1 cellular context compared by ENCODE assay signal in the genomic region with DNA sequence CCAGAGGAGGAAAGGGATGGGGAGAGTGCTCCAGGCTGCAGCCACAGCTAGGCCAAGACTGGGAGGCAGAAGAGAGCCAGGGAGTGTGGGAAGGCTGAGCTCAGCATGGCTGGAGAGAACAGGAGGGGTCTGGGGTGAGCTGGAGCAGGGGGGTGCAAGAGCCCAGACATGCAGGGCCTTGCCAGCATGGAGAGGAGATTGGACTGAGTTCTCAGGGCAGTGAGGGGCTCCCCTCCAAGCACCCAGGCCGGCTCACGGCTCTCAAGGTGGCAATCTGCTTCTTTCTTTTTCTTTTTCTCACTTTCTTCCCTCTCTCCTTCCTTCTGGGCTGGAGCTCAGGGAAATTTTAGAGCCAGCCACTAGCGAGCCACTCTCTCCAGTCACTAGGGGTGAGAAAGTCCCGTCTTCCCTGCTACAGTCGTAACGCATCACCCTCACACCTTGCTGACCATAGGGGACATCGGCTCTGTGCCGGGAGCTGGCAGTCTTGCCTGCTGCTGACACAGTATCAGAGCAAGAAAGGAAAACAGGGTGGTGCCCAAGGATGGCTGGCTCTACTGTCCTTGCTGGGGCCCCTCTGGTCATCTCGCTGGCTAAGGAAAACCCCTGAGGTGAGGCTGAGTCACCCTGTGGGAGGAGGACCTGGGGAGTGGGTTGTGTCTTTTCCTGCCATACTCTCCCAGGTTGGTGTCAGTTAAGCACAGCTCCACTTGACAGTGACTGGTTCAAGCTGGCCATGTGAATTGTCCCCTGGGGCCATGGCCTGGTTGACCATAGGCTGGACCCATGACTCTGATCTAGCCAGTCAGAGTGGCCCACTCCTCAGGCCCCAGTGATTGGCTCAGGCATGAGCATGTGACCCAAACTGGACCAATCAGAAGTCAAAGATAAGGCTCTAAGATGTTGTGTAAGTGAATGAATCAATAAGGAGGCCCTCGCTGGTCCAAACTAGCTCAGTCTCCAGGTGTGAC.
TF ChIP-seq lines count a peak whose summit lies in the region.

No MANE protein-coding gene starts in this region.

TF ChIP-seq in HCT116, 20 proteins besides CTCF, POLR2A, EP300 and RAD21 (continued from another document):
- TF ChIP-seq, protein P1, sequence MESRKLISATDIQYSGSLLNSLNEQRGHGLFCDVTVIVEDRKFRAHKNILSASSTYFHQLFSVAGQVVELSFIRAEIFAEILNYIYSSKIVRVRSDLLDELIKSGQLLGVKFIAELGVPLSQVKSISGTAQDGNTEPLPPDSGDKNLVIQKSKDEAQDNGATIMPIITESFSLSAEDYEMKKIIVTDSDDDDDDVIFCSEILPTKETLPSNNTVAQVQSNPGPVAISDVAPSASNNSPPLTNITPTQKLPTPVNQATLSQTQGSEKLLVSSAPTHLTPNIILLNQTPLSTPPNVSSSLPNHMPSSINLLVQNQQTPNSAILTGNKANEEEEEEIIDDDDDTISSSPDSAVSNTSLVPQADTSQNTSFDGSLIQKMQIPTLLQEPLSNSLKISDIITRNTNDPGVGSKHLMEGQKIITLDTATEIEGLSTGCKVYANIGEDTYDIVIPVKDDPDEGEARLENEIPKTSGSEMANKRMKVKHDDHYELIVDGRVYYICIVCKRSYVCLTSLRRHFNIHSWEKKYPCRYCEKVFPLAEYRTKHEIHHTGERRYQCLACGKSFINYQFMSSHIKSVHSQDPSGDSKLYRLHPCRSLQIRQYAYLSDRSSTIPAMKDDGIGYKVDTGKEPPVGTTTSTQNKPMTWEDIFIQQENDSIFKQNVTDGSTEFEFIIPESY (IDR thresholded peaks at IDR 0.05; ENCODE audit: extremely low read depth, insufficient replicate concordance, low read length), result no peak
- TF ChIP-seq EGR1 (IDR thresholded peaks at IDR 0.05; ENCODE audit: low read depth) (no peak), POLR2AphosphoS5 (IDR thresholded peaks at IDR 0.05; ENCODE audit: low read depth, low read length) (no peak), ELF1 (IDR thresholded peaks at IDR 0.05; ENCODE audit: borderline replicate concordance, low read depth) (no peak), SRF (IDR thresholded peaks at IDR 0.05; ENCODE audit: low read depth) (no peak), YY1 (IDR thresholded peaks at IDR 0.05; ENCODE audit: extremely low read depth, insufficient replicate concordance, low read depth, low read length) (no peak), ZNF274 (IDR thresholded peaks at IDR 0.05; ENCODE audit: low read depth, low read length) (no peak), CBX3 (IDR thresholded peaks at IDR 0.05; ENCODE audit: low read depth) (no peak), CEBPB (IDR thresholded peaks at IDR 0.05; ENCODE audit: low read depth) (no peak), SIN3A (IDR thresholded peaks at IDR 0.05; ENCODE audit: low read depth) (no peak), TCF7L2 (IDR thresholded peaks at IDR 0.05; ENCODE audit: borderline replicate concordance, extremely low read depth, insufficient read depth, insufficient read length) (no peak), SP1 (IDR thresholded peaks at IDR 0.05; ENCODE audit: low read depth) (no peak)
- TF ChIP-seq, protein P2, sequence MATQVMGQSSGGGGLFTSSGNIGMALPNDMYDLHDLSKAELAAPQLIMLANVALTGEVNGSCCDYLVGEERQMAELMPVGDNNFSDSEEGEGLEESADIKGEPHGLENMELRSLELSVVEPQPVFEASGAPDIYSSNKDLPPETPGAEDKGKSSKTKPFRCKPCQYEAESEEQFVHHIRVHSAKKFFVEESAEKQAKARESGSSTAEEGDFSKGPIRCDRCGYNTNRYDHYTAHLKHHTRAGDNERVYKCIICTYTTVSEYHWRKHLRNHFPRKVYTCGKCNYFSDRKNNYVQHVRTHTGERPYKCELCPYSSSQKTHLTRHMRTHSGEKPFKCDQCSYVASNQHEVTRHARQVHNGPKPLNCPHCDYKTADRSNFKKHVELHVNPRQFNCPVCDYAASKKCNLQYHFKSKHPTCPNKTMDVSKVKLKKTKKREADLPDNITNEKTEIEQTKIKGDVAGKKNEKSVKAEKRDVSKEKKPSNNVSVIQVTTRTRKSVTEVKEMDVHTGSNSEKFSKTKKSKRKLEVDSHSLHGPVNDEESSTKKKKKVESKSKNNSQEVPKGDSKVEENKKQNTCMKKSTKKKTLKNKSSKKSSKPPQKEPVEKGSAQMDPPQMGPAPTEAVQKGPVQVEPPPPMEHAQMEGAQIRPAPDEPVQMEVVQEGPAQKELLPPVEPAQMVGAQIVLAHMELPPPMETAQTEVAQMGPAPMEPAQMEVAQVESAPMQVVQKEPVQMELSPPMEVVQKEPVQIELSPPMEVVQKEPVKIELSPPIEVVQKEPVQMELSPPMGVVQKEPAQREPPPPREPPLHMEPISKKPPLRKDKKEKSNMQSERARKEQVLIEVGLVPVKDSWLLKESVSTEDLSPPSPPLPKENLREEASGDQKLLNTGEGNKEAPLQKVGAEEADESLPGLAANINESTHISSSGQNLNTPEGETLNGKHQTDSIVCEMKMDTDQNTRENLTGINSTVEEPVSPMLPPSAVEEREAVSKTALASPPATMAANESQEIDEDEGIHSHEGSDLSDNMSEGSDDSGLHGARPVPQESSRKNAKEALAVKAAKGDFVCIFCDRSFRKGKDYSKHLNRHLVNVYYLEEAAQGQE (IDR thresholded peaks at IDR 0.05; ENCODE audit: low read depth), result no peak
- TF ChIP-seq, protein P3, sequence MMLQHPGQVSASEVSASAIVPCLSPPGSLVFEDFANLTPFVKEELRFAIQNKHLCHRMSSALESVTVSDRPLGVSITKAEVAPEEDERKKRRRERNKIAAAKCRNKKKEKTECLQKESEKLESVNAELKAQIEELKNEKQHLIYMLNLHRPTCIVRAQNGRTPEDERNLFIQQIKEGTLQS (IDR thresholded peaks at IDR 0.05), result no peak
- TF ChIP-seq, protein P4, sequence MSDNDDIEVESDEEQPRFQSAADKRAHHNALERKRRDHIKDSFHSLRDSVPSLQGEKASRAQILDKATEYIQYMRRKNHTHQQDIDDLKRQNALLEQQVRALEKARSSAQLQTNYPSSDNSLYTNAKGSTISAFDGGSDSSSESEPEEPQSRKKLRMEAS (IDR thresholded peaks at IDR 0.05), result no peak
